Comparison of ENCODE assay signal across 33 cellular contexts in the genomic region with DNA sequence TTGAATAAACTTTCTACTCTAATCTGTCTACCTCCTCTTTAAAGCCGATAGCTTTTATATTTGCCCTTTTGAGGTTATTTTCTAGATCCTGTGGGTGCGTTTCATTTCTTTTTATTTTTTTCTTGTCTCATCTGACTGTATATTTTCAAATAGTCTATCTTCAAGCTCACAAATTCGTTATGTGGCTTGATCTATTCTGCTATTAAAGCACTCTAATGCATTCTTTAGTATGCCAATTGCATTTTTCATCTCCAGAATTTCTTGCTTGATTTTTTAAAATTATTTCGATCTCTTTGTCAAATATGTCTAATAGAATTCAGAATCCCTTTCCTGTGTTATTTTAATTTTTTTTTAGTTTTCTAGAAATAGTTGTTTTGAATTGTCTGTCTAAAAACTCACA.
"Had no signal": no experiment of that assay in that cellular context is flagged by ENCODE, and none has a peak within 500 bp of the region (broad histone marks: within the 10 kb centered on the region; RNA-seq: fewer than 3 reads in every experiment).

No MANE protein-coding gene starts in this region.

- H3K27me3 ChIP-seq: MG63 had no signal

- H3K36me3 ChIP-seq: MG63 had no signal

- H3K4me3 ChIP-seq: MG63 had no signal

- H3K9me3 ChIP-seq: MG63 had no signal

- DNase-seq: Karpas-422, Kasumi-1, MG63, MV-4-11, NCI-H1048, NCI-H1092, NCI-H1092 treated with DMSO at 0.1 percent for 48 hours, NCI-H1105, NCI-H1105 treated with DMSO at 0.1 percent for 48 hours, NCI-H1417, NCI-H1417 treated with DMSO at 0.1 percent for 48 hours, NCI-H1436, NCI-H1436 treated with DMSO at 0.1 percent for 48 hours, NCI-H146, NCI-H1694, NCI-H1694 treated with DMSO at 0.1 percent for 48 hours, NCI-H187, NCI-H187 treated with DMSO at 0.1 percent for 48 hours, NCI-H1930, NCI-H2029, NCI-H2029 treated with DMSO at 0.1 percent for 48 hours, NCI-H2081, NCI-H2081 treated with DMSO at 0.1 percent for 48 hours, NCI-H2107, NCI-H2171, NCI-H2171 treated with DMSO at 0.1 percent for 48 hours, NCI-H2227 treated with DMSO at 0.1 percent for 48 hours, NCI-H226, NCI-H345, NCI-H446, NCI-H446 treated with DMSO at 0.1 percent for 48 hours, NCI-H510A, NCI-H510A treated with DMSO at 0.1 percent for 48 hours had no signal
